ENCODE assay signal across 20 cellular contexts in genomic region chrX:10598540-10598939, GRCh38.
"Had no signal": no experiment of that assay in that cellular context is flagged by ENCODE, and none has a peak within 500 bp of the region (broad histone marks: within the 10 kb centered on the region; RNA-seq: fewer than 3 reads in every experiment).

No MANE protein-coding gene starts in this region.

- H3K4me3 Mint-ChIP-seq: activated CD4-positive, alpha-beta T cell treated with anti-CD3 and anti-CD28 coated beads, Interleukin-2, amount 10 ng/mL, durations not matched to agents 7 days and 5 days; activated CD8-positive, alpha-beta memory T cell treated with anti-CD3 and anti-CD28 coated beads, Interleukin-2, amount 10 ng/mL, durations not matched to agents 7 days and 5 days; activated CD8-positive, alpha-beta T cell treated with anti-CD3 and anti-CD28 coated beads for 36 hours; activated naive CD8-positive, alpha-beta T cell; mesothelial cell of epicardium; nephron progenitor cell had no signal

- DNase-seq: activated CD4-positive, alpha-beta T cell treated with anti-CD3 and anti-CD28 coated beads, Interleukin-2, amount 10 ng/mL, durations not matched to agents 7 days and 5 days; activated CD4-positive, CD25-positive, alpha-beta regulatory T cell treated with anti-CD3 and anti-CD28 coated beads, Interleukin-2, amount 50 U/mL, for 72 hours; activated CD8-positive, alpha-beta memory T cell treated with anti-CD3 and anti-CD28 coated beads, Interleukin-2, amount 10 ng/mL, durations not matched to agents 7 days and 5 days; cerebellar nuclear complex; esophagus squamous epithelium; left lung; mammary epithelial cell; nephron progenitor cell; spleen; stimulated activated CD4-positive, alpha-beta T cell treated with anti-CD3 and anti-CD28 coated beads, Interleukin-4, amount 100 ng/mL, for 24 hours; stimulated activated naive CD4-positive, alpha-beta T cell treated with Interleukin-2 at 50 U/mL for 16 hours; upper lobe of left lung had no signal

- H3K27me3 ChIP-seq: adrenal gland, ascending aorta, breast epithelium, esophagus squamous epithelium, left lung, spleen, upper lobe of left lung had no signal

- ATAC-seq: activated CD8-positive, alpha-beta memory T cell treated with anti-CD3 and anti-CD28 coated beads, Interleukin-2, amount 10 ng/mL, durations not matched to agents 7 days and 5 days; activated CD8-positive, alpha-beta T cell treated with anti-CD3 and anti-CD28 coated beads for 36 hours had no signal

- H3K9me3 ChIP-seq: adrenal gland, ascending aorta, breast epithelium, esophagus squamous epithelium, left lung, spleen, upper lobe of left lung had no signal

- H3K9me3 Mint-ChIP-seq: activated CD4-positive, alpha-beta T cell treated with anti-CD3 and anti-CD28 coated beads, Interleukin-2, amount 10 ng/mL, durations not matched to agents 7 days and 5 days; activated CD8-positive, alpha-beta T cell treated with anti-CD3 and anti-CD28 coated beads for 36 hours had no signal

- H3K4me1 ChIP-seq: adrenal gland, ascending aorta, breast epithelium, left lung, spleen, upper lobe of left lung had no signal

- H3K36me3 Mint-ChIP-seq: activated CD8-positive, alpha-beta memory T cell treated with anti-CD3 and anti-CD28 coated beads, Interleukin-2, amount 10 ng/mL, durations not matched to agents 7 days and 5 days; activated naive CD8-positive, alpha-beta T cell had no signal

- H3K27me3 Mint-ChIP-seq: activated CD4-positive, alpha-beta T cell treated with anti-CD3 and anti-CD28 coated beads, Interleukin-2, amount 10 ng/mL, durations not matched to agents 7 days and 5 days; activated CD8-positive, alpha-beta memory T cell treated with anti-CD3 and anti-CD28 coated beads, Interleukin-2, amount 10 ng/mL, durations not matched to agents 7 days and 5 days; activated CD8-positive, alpha-beta T cell treated with anti-CD3 and anti-CD28 coated beads for 36 hours; activated naive CD8-positive, alpha-beta T cell had no signal

- H3K27ac ChIP-seq: adrenal gland, ascending aorta, breast epithelium, esophagus squamous epithelium, left lung, spleen, upper lobe of left lung, WERI-Rb-1 had no signal

- H3K27ac Mint-ChIP-seq: activated CD4-positive, alpha-beta T cell treated with anti-CD3 and anti-CD28 coated beads, Interleukin-2, amount 10 ng/mL, durations not matched to agents 7 days and 5 days; activated CD8-positive, alpha-beta memory T cell treated with anti-CD3 and anti-CD28 coated beads, Interleukin-2, amount 10 ng/mL, durations not matched to agents 7 days and 5 days; activated CD8-positive, alpha-beta T cell treated with anti-CD3 and anti-CD28 coated beads for 36 hours; activated naive CD8-positive, alpha-beta T cell; mesothelial cell of epicardium had no signal

- H3K4me3 ChIP-seq: adrenal gland, ascending aorta, breast epithelium, coronary artery, esophagus squamous epithelium, left lung, spleen, upper lobe of left lung had no signal

- H3K4me1 Mint-ChIP-seq: activated CD4-positive, alpha-beta T cell treated with anti-CD3 and anti-CD28 coated beads, Interleukin-2, amount 10 ng/mL, durations not matched to agents 7 days and 5 days; activated CD8-positive, alpha-beta memory T cell treated with anti-CD3 and anti-CD28 coated beads, Interleukin-2, amount 10 ng/mL, durations not matched to agents 7 days and 5 days had no signal

- H3K36me3 ChIP-seq: adrenal gland, ascending aorta, breast epithelium, esophagus squamous epithelium, left lung, spleen, upper lobe of left lung, WERI-Rb-1 had no signal
